In the genomic region with DNA sequence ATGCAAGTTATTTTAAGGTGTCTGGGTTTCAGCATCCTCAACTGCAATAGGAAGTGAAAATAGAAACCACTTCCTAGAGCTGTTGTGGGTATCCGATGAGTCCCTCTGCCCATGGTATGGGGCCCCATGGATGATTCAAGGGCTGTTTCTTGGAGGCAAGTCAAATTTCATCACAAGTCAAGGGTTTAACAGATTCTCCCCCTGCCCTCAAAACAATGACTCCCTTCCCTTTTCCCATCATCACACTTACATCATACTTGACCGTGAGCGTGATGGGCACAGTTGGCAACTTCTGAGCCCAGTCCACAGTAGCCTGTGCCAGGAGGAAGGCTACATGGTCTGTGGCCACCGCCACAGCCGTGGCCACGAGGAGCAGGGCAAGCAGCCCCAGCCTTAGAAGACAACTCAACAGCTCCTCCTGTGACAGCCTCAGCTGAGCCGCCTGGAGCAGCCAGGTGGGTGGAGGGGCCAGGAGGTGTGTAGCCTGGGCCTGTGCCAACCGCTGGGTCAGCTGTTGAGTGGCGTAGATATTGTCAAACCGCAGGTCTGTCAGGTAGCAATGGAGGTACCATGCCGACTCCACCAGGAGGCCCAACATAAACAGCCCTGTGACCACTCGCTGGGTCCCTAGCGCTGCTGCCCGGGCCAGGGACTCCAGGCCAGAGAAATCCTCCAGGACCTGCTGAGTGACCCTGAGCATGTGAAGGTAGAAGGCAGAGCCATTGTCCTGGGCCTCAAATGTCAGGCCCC, we compare ENCODE assay signal across 10 cellular contexts. TPM values are rescaled to one million over a fixed set of nuclear protein-coding genes. Genes with fewer than 3 reads are reported as not detected.
DNase-seq lines count a peak whose midpoint lies in the region; ATAC-seq and TF ChIP-seq lines count a peak whose summit lies in the region.
"Had no signal": no experiment of that assay in that cellular context is flagged by ENCODE, and none has a peak within 500 bp of the region (broad histone marks: within the 10 kb centered on the region; RNA-seq: fewer than 3 reads in every experiment).

No MANE protein-coding gene starts in this region.

- TF ChIP-seq POLR2A in gastroesophageal sphincter (IDR thresholded peaks at IDR 0.05): no peak

- POLR2A ChIA-PET in A673 (lab: Charles Lee; ENCODE audit: low non-redundant PET): no interaction called here

- intact Hi-C loops in A673 (cut with micrococcal nuclease; ENCODE audit: unreplicated experiment): no loop called here

- H3K27ac ChIP-seq in A673 (ENCODE audit: low read depth, low read length, poor library complexity, severe bottlenecking): no peak overlapping the region
- no peak overlapping the region for H3K27ac ChIP-seq in gastroesophageal sphincter

- WGBS in gastroesophageal sphincter (ENCODE audit: low coverage in 1 of 2), 2 donors: 100% methylated on average over 1 of the region's 14 CpGs; no CpG with 5 or more reads in 1 of the 2 donors

- no peak for ATAC-seq in gastroesophageal sphincter

- H3K4me1 ChIP-seq in A673 (ENCODE audit: insufficient read depth, low read length, poor library complexity, severe bottlenecking) (no peaks in the 10 kb centered on the region), gastroesophageal sphincter (no peaks in the 10 kb centered on the region)

- no TSS peak for BruUV-seq in A673 (replicated peaks; lab: Mats Ljungman, UMichigan)

- no peak for TF ChIP-seq CTCF in epithelial cell of esophagus (IDR thresholded peaks at IDR 0.05; ENCODE audit: insufficient read depth, low read depth, low read length, missing control alignments)
- no peak for TF ChIP-seq CTCF in A673 (conservative IDR thresholded peaks at IDR 0.05; ENCODE audit: low read depth, low read length)
- TF ChIP-seq CTCF in gastroesophageal sphincter (IDR thresholded peaks at IDR 0.05): no peak

- no peaks in the 10 kb centered on the region for H3K36me3 ChIP-seq in A673 (ENCODE audit: insufficient read depth, low read length, poor library complexity, severe bottlenecking)
- no peaks in the 10 kb centered on the region for H3K36me3 ChIP-seq in gastroesophageal sphincter

- TF ChIP-seq EP300 in gastroesophageal sphincter (IDR thresholded peaks at IDR 0.05): no peak

- H3K9me3 ChIP-seq in A673 (ENCODE audit: low read depth, low read length, poor library complexity, severe bottlenecking) (no peaks in the 10 kb centered on the region), gastroesophageal sphincter (no peaks in the 10 kb centered on the region)

- peaks cover 32% of the 10 kb centered on the region for H3K27me3 ChIP-seq in A673 (replicated peaks; ENCODE audit: insufficient read depth, low read depth, low read length, poor library complexity)
- H3K27me3 ChIP-seq in gastroesophageal sphincter: peaks cover 67% of the 10 kb centered on the region

- DNase-seq in stimulated activated CD4-positive, alpha-beta T cell treated with anti-CD3 and anti-CD28 coated beads, Interleukin-15, amount 100 ng/mL, for 24 hours: peak; percentile 52
- no peak for DNase-seq in stimulated activated CD4-positive, alpha-beta T cell treated with anti-CD3 and anti-CD28 coated beads, Interleukin-12 subunit alpha, Interleukin-12 subunit beta, amount 100 ng/mL, for 4 hours
- DNase-seq in RPMI7951 (ENCODE audit: low read depth): peak; percentile 65
- DNase-seq in epithelial cell of esophagus (ENCODE audit: low read depth): peak; percentile 27
- peak; percentile 32 for DNase-seq in stromal cell of bone marrow (ENCODE audit: low read depth)
- no peak for DNase-seq in NCI-H1417 treated with DMSO at 0.1 percent for 48 hours (lab: John Stamatoyannopoulos, UW)
- DNase-seq in A673 (ENCODE audit: low spot score): no peak
- DNase-seq: DMS 273 treated with DMSO at 0.1 percent for 48 hours had no signal

- CTCF ChIA-PET in A673 (lab: Charles Lee): no interaction called here

- H3K4me3 ChIP-seq in epithelial cell of esophagus (ENCODE audit: low read length) (no peak overlapping the region), A673 (ENCODE audit: low read depth, low read length, poor library complexity, severe bottlenecking) (no peak overlapping the region), gastroesophageal sphincter (no peak overlapping the region)

RNA-seq across cellular contexts. Expression of a gene that starts 5.2 kb away (rescaled TPM):
- not detected in 2 replicates for total RNA-seq in RPMI7951 (2014; rRNA removed; shearing (Covaris generic))
- total RNA-seq in A673 (2021) (not detected in 2 replicates), gastroesophageal sphincter (not detected)
- total RNA-seq: pulmonary artery endothelial cell had no signal

RNA-seq across cellular contexts. Expression of a gene that starts 31.9 kb away (rescaled TPM):
- not detected in 2 replicates for total RNA-seq in RPMI7951 (2014; rRNA removed; shearing (Covaris generic))
- total RNA-seq in A673 (2021) (4.4 and 4.5 TPM in 2 replicates), gastroesophageal sphincter (1 to 10 TPM in 2 of 4 donors, under 1 TPM in 2; 0.54 to 6.5 (median 1.1) TPM)

Comparison
In these comparisons a context has a peak if more than half of its experiments do, and no peak if none do; other contexts are left out.
1. DNase-seq: peak in stimulated activated CD4-positive, alpha-beta T cell treated with anti-CD3 and anti-CD28 coated beads, Interleukin-15, amount 100 ng/mL, for 24 hours (single experiment), RPMI7951 (single experiment), epithelial cell of esophagus (single experiment) and stromal cell of bone marrow (single experiment); none in stimulated activated CD4-positive, alpha-beta T cell treated with anti-CD3 and anti-CD28 coated beads, Interleukin-12 subunit alpha, Interleukin-12 subunit beta, amount 100 ng/mL, for 4 hours (single experiment), NCI-H1417 treated with DMSO at 0.1 percent for 48 hours (single experiment) and A673 (single experiment).